1 cellular context compared by ENCODE assay signal in the genomic region with DNA sequence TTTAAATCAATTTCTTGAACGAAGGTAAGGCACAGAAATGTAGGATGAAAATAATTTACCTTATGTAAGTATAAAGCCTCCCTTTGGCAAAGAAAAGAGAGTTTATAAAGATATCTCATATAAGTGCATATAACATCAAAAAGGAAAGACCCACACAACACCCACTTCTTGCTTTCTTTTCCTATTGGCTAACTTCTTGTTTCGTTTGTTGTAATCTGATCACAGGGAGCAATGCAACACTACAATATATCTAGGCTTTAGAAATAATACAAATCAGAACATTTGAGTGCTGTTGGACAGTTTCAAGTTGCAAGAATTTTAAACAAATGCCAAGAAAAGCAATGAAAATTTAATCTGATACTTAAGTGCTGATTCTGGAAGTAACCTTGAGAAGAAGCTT.
TF ChIP-seq lines count a peak whose summit lies in the region.

No MANE protein-coding gene starts in this region.

TF ChIP-seq in HepG2, 621 proteins besides CTCF, POLR2A, EP300 and RAD21:
- TF ChIP-seq, protein P1, sequence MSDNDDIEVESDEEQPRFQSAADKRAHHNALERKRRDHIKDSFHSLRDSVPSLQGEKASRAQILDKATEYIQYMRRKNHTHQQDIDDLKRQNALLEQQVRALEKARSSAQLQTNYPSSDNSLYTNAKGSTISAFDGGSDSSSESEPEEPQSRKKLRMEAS (IDR thresholded peaks at IDR 0.05): no peak
- no peak for TF ChIP-seq TAF1 (CRISPR knock-in tag; IDR thresholded peaks at IDR 0.05)
- TF ChIP-seq SIX4 (CRISPR knock-in tag; IDR thresholded peaks at IDR 0.05): peak; percentile 70
- TF ChIP-seq NFYC (CRISPR knock-in tag; IDR thresholded peaks at IDR 0.05): peak; percentile 36; the same call in 1 of the 2 replicates
- TF ChIP-seq, protein P2, sequence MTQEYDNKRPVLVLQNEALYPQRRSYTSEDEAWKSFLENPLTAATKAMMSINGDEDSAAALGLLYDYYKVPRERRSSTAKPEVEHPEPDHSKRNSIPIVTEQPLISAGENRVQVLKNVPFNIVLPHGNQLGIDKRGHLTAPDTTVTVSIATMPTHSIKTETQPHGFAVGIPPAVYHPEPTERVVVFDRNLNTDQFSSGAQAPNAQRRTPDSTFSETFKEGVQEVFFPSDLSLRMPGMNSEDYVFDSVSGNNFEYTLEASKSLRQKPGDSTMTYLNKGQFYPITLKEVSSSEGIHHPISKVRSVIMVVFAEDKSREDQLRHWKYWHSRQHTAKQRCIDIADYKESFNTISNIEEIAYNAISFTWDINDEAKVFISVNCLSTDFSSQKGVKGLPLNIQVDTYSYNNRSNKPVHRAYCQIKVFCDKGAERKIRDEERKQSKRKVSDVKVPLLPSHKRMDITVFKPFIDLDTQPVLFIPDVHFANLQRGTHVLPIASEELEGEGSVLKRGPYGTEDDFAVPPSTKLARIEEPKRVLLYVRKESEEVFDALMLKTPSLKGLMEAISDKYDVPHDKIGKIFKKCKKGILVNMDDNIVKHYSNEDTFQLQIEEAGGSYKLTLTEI (CRISPR knock-in tag; conservative IDR thresholded peaks at IDR 0.05): no peak
- TF ChIP-seq TRIM24 (CRISPR knock-in tag; IDR thresholded peaks at IDR 0.05): no peak
- TF ChIP-seq HMG20B (CRISPR knock-in tag; conservative IDR thresholded peaks at IDR 0.05): peak; percentile 67
- TF ChIP-seq GFI1 (CRISPR knock-in tag; IDR thresholded peaks at IDR 0.05; ENCODE audit: borderline replicate concordance): peak; percentile 34; the same call in 1 of the 2 replicates
- TF ChIP-seq NFYB (CRISPR knock-in tag; IDR thresholded peaks at IDR 0.05): peak; percentile 48
- TF ChIP-seq BCL6 (CRISPR knock-in tag; IDR thresholded peaks at IDR 0.05): no peak
- TF ChIP-seq PHF21A (CRISPR knock-in tag; IDR thresholded peaks at IDR 0.05): peak; percentile 25; the same call in 1 of the 2 replicates
- TF ChIP-seq, protein P3, sequence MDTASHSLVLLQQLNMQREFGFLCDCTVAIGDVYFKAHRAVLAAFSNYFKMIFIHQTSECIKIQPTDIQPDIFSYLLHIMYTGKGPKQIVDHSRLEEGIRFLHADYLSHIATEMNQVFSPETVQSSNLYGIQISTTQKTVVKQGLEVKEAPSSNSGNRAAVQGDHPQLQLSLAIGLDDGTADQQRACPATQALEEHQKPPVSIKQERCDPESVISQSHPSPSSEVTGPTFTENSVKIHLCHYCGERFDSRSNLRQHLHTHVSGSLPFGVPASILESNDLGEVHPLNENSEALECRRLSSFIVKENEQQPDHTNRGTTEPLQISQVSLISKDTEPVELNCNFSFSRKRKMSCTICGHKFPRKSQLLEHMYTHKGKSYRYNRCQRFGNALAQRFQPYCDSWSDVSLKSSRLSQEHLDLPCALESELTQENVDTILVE (CRISPR knock-in tag; IDR thresholded peaks at IDR 0.05): no peak
- TF ChIP-seq SUZ12 (IDR thresholded peaks at IDR 0.05; ENCODE audit: low read depth, low read length): no peak
TF ChIP-seq in HepG2: peak in this region for 6.
